23 cellular contexts compared by ENCODE assay signal in genomic region chr7:135333946-135334345, GRCh38.
"Had no signal": no experiment of that assay in that cellular context is flagged by ENCODE, and none has a peak within 500 bp of the region (broad histone marks: within the 10 kb centered on the region; RNA-seq: fewer than 3 reads in every experiment).

No MANE protein-coding gene starts in this region.

- DNase-seq: activated CD4-positive, alpha-beta T cell treated with anti-CD3 and anti-CD28 coated beads, Interleukin-2, amount 50 U/mL, for 4 hours; activated CD4-positive, CD25-positive, alpha-beta regulatory T cell treated with anti-CD3 and anti-CD28 coated beads, Interleukin-2, amount 50 U/mL, for 72 hours; activated CD8-positive, alpha-beta memory T cell treated with anti-CD3 and anti-CD28 coated beads, Interleukin-2, amount 10 ng/mL, durations not matched to agents 7 days and 5 days; activated gamma-delta T cell treated with Interleukin-2 at 50 U/mL for 16 hours; activated naive CD4-positive, alpha-beta T cell treated with anti-CD3 and anti-CD28 coated beads, Interleukin-2, amount 10 ng/mL, durations not matched to agents 7 days and 5 days; activated naive CD8-positive, alpha-beta T cell treated with anti-CD3 and anti-CD28 coated beads for 36 hours; activated T-cell treated with anti-CD3 and anti-CD28 coated beads for 4 hours; activated T-cell treated with anti-CD3 and anti-CD28 coated beads, Interleukin-2, amount 50 U/mL, for 48 hours; central memory CD4-positive, alpha-beta T cell; MV-4-11; NCI-H1092 treated with DMSO at 0.1 percent for 48 hours; NCI-H1436; NCI-H1694 treated with DMSO at 0.1 percent for 48 hours; NCI-H2029 treated with DMSO at 0.1 percent for 48 hours; NCI-H345; NCI-H510A; NCI-H526 treated with DMSO at 0.1 percent for 48 hours; SIG-M5; T-helper 17 cell; T-helper 9 cell had no signal

- H3K4me1 Mint-ChIP-seq: activated CD8-positive, alpha-beta memory T cell treated with anti-CD3 and anti-CD28 coated beads, Interleukin-2, amount 10 ng/mL, durations not matched to agents 7 days and 5 days; activated naive CD4-positive, alpha-beta T cell treated with anti-CD3 and anti-CD28 coated beads, Interleukin-2, amount 10 ng/mL, durations not matched to agents 7 days and 5 days; T-helper 17 cell had no signal

- H3K36me3 Mint-ChIP-seq: activated CD8-positive, alpha-beta memory T cell treated with anti-CD3 and anti-CD28 coated beads, Interleukin-2, amount 10 ng/mL, durations not matched to agents 7 days and 5 days; activated naive CD4-positive, alpha-beta T cell treated with anti-CD3 and anti-CD28 coated beads, Interleukin-2, amount 10 ng/mL, durations not matched to agents 7 days and 5 days; WTC11 had no signal

- H3K27me3 Mint-ChIP-seq: activated CD8-positive, alpha-beta memory T cell treated with anti-CD3 and anti-CD28 coated beads, Interleukin-2, amount 10 ng/mL, durations not matched to agents 7 days and 5 days; activated naive CD4-positive, alpha-beta T cell treated with anti-CD3 and anti-CD28 coated beads, Interleukin-2, amount 10 ng/mL, durations not matched to agents 7 days and 5 days; activated naive CD8-positive, alpha-beta T cell treated with anti-CD3 and anti-CD28 coated beads for 36 hours had no signal

- H3K27ac Mint-ChIP-seq: activated CD8-positive, alpha-beta memory T cell treated with anti-CD3 and anti-CD28 coated beads, Interleukin-2, amount 10 ng/mL, durations not matched to agents 7 days and 5 days; activated naive CD4-positive, alpha-beta T cell treated with anti-CD3 and anti-CD28 coated beads, Interleukin-2, amount 10 ng/mL, durations not matched to agents 7 days and 5 days; activated naive CD8-positive, alpha-beta T cell treated with anti-CD3 and anti-CD28 coated beads for 36 hours; activated T-helper 2 cell treated with anti-CD3 and anti-CD28 coated beads, Interferon-gamma antibody, Interleukin-2, Interleukin-4, amounts not matched to agents 10 μg/mL and 5 μg/mL and 100 μg/mL, durations not matched to agents 14 hours and 24 hours and 36 hours; T-helper 17 cell; WTC11 had no signal

- H3K9me3 Mint-ChIP-seq: activated naive CD8-positive, alpha-beta T cell treated with anti-CD3 and anti-CD28 coated beads for 36 hours had no signal

- ATAC-seq: activated CD8-positive, alpha-beta memory T cell treated with anti-CD3 and anti-CD28 coated beads, Interleukin-2, amount 10 ng/mL, durations not matched to agents 7 days and 5 days; T-helper 17 cell; WTC11 had no signal

- H3K4me3 Mint-ChIP-seq: activated CD8-positive, alpha-beta memory T cell treated with anti-CD3 and anti-CD28 coated beads, Interleukin-2, amount 10 ng/mL, durations not matched to agents 7 days and 5 days; activated naive CD4-positive, alpha-beta T cell treated with anti-CD3 and anti-CD28 coated beads, Interleukin-2, amount 10 ng/mL, durations not matched to agents 7 days and 5 days; activated naive CD8-positive, alpha-beta T cell treated with anti-CD3 and anti-CD28 coated beads for 36 hours; T-helper 17 cell; WTC11 had no signal

- H3K27ac ChIP-seq: KMS-11 had no signal
